In the genomic region with DNA sequence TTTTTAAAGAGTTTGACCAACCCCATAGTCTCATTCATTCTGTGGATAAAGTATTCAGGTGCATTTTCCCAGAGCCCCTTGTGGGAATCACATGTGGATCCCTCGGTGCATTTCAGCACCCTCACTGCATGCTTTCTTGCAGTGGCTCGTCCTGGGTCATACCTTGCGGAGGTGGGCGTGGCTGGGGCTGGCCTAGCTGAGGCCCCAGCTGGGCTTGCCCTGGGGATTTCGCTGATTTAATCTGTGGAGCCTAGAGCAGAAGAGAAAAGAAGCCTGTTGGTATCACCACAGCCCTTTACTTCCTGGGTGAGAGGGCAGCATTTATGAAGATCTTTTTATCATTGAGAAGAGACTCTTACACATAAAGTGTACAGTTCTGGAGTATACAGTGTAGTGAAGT, we compare ENCODE assay signal across 20 cellular contexts. TPM values are rescaled to one million over a fixed set of nuclear protein-coding genes. Genes with fewer than 3 reads are reported as not detected.
DNase-seq lines count a peak whose midpoint lies in the region; ATAC-seq and TF ChIP-seq lines count a peak whose summit lies in the region.
"Had no signal": no experiment of that assay in that cellular context is flagged by ENCODE, and none has a peak within 500 bp of the region (broad histone marks: within the 10 kb centered on the region; RNA-seq: fewer than 3 reads in every experiment).

No MANE protein-coding gene starts in this region.

- peaks cover 27% of the 10 kb centered on the region for H3K4me1 Mint-ChIP-seq in glutamatergic neuron (ENCODE audit: low read depth, unreplicated experiment)
- H3K4me1 Mint-ChIP-seq in stimulated activated memory B cell treated with anti-CD40 and anti-IgM and Interleukin-4, amounts not matched to agents 10 μg/mL and 1 μg/mL and 100 μg/mL, for 72 hours: peaks cover 14% of the 10 kb centered on the region

- no peak overlapping the region for H3K4me3 Mint-ChIP-seq in glutamatergic neuron (ENCODE audit: unreplicated experiment)
- no peak overlapping the region for H3K4me3 Mint-ChIP-seq in stimulated activated memory B cell treated with anti-CD40 and anti-IgM and Interleukin-4, amounts not matched to agents 10 μg/mL and 1 μg/mL and 100 μg/mL, for 72 hours
- H3K4me3 Mint-ChIP-seq: CD8-positive, alpha-beta T cell had no signal

- H3K27me3 ChIP-seq in lower lobe of right lung (ENCODE audit: low read depth): no peaks in the 10 kb centered on the region
- H3K27me3 ChIP-seq in vagina: no peaks in the 10 kb centered on the region
- H3K27me3 ChIP-seq: BLaER1 treated with 17β-estradiol and CSF1 and Interleukin-3, amounts not matched to agents 10 nM and 100 nM had no signal

- no peaks in the 10 kb centered on the region for H3K9me3 ChIP-seq in lower lobe of right lung
- H3K9me3 ChIP-seq in vagina: no peaks in the 10 kb centered on the region
- H3K9me3 ChIP-seq: A549; BLaER1 treated with 17β-estradiol and CSF1 and Interleukin-3, amounts not matched to agents 10 nM and 100 nM; SK-N-SH had no signal

- intact Hi-C loops in lower lobe of right lung (cut with DNase I): loop anchor here (10.0 kb wide), 2 partner anchors 267 to 457 kb away; no protein-coding TSS in a partner anchor
- intact Hi-C loops in vagina (cut with DNase I): loop anchor here (5.0 kb wide), 1 partner anchor 460 kb away; no protein-coding TSS in a partner anchor

- H3K4me1 ChIP-seq in lower lobe of right lung (peaks cover 34% of the 10 kb centered on the region), vagina (peaks cover 40% of the 10 kb centered on the region)

- DNase-seq in ELF-1 (ENCODE audit: low read depth, low spot score): peak; percentile 50
- DNase-seq in glutamatergic neuron: peak; percentile 43
- DNase-seq in lower lobe of right lung: no peak
- no peak for DNase-seq in vagina (ENCODE audit: extremely low spot score in 2 of 2)
- DNase-seq in occipital lobe (lab: John Stamatoyannopoulos, UW): no peak
- DNase-seq: CD8-positive, alpha-beta T cell; DMS53; MV-4-11; NCI-H1694 treated with DMSO at 0.1 percent for 48 hours; NCI-H2107; NCI-H226; NCI-H526; Right ventricle myocardium superior; SK-N-SH had no signal

- H3K4me3 ChIP-seq in lower lobe of right lung (no peak overlapping the region), vagina (no peak overlapping the region)
- H3K4me3 ChIP-seq: A549; BLaER1 treated with 17β-estradiol and CSF1 and Interleukin-3, amounts not matched to agents 10 nM and 100 nM had no signal

- no peak for TF ChIP-seq CTCF in glutamatergic neuron (IDR thresholded peaks at IDR 0.05; ENCODE audit: partially characterized antibody, unreplicated experiment)
- TF ChIP-seq CTCF in lower lobe of right lung (IDR thresholded peaks at IDR 0.05): no peak
- no peak for TF ChIP-seq CTCF in vagina (IDR thresholded peaks at IDR 0.05)

- no peaks in the 10 kb centered on the region for H3K36me3 ChIP-seq in lower lobe of right lung
- H3K36me3 ChIP-seq in vagina: no peaks in the 10 kb centered on the region
- H3K36me3 ChIP-seq: BLaER1 treated with 17β-estradiol and CSF1 and Interleukin-3, amounts not matched to agents 10 nM and 100 nM had no signal

- H3K9me3 Mint-ChIP-seq in glutamatergic neuron (ENCODE audit: unreplicated experiment): peaks cover 6% of the 10 kb centered on the region
- H3K9me3 Mint-ChIP-seq in stimulated activated memory B cell treated with anti-CD40 and anti-IgM and Interleukin-4, amounts not matched to agents 10 μg/mL and 1 μg/mL and 100 μg/mL, for 72 hours: no peaks in the 10 kb centered on the region
- H3K9me3 Mint-ChIP-seq: CD8-positive, alpha-beta T cell had no signal

- H3K36me3 Mint-ChIP-seq in glutamatergic neuron (ENCODE audit: unreplicated experiment): peaks cover 5% of the 10 kb centered on the region
- H3K36me3 Mint-ChIP-seq in stimulated activated memory B cell treated with anti-CD40 and anti-IgM and Interleukin-4, amounts not matched to agents 10 μg/mL and 1 μg/mL and 100 μg/mL, for 72 hours: no peaks in the 10 kb centered on the region
- H3K36me3 Mint-ChIP-seq: CD8-positive, alpha-beta T cell had no signal

- TF ChIP-seq POLR2A in vagina (IDR thresholded peaks at IDR 0.05): no peak

- peak; percentile 53 for ATAC-seq in stimulated activated memory B cell treated with anti-CD40 and anti-IgM and Interleukin-4, amounts not matched to agents 10 μg/mL and 1 μg/mL and 100 μg/mL, for 72 hours
- no peak for ATAC-seq in lower lobe of right lung
- no peak for ATAC-seq in GM21529 (IDR thresholded peaks at IDR 0.05; ENCODE audit: unreplicated experiment)
- ATAC-seq: A549; CD8-positive, alpha-beta T cell had no signal

- H3K27ac ChIP-seq in angular gyrus (ENCODE audit: low read depth, low read length) (peak overlapping the region; percentile 93), lower lobe of right lung (no peak overlapping the region), vagina (no peak overlapping the region)
- H3K27ac ChIP-seq: A549; BLaER1 treated with 17β-estradiol and CSF1 and Interleukin-3, amounts not matched to agents 10 nM and 100 nM; KMS-11 had no signal

- H3K27ac Mint-ChIP-seq in glutamatergic neuron (ENCODE audit: unreplicated experiment): no peak overlapping the region
- H3K27ac Mint-ChIP-seq in stimulated activated memory B cell treated with anti-CD40 and anti-IgM and Interleukin-4, amounts not matched to agents 10 μg/mL and 1 μg/mL and 100 μg/mL, for 72 hours: no peak overlapping the region
- H3K27ac Mint-ChIP-seq: CD8-positive, alpha-beta T cell had no signal

- H3K27me3 Mint-ChIP-seq in glutamatergic neuron (ENCODE audit: unreplicated experiment): peaks cover 7% of the 10 kb centered on the region
- peaks cover 33% of the 10 kb centered on the region for H3K27me3 Mint-ChIP-seq in stimulated activated memory B cell treated with anti-CD40 and anti-IgM and Interleukin-4, amounts not matched to agents 10 μg/mL and 1 μg/mL and 100 μg/mL, for 72 hours

RNA-seq across cellular contexts. Expression of a gene that starts 53.1 kb away (rescaled TPM):
- total RNA-seq in glutamatergic neuron (ENCODE audit: unreplicated experiment) (78.3 TPM), lower lobe of right lung (93.2 TPM), vagina (70.2 TPM), occipital lobe (57.7 TPM)

Comparison
In these comparisons a context has a peak if more than half of its experiments do, and no peak if none do; other contexts are left out.
1. DNase-seq: peak in ELF-1 (single experiment) and glutamatergic neuron (single experiment); none in lower lobe of right lung (single experiment), vagina (0 of 2) and occipital lobe (single experiment).